ENCODE assay signal across 8 cellular contexts in genomic region chr18:59837586-59837985, GRCh38.
A peak's percentile ranks its signal among the peaks of the same experiment; 100 is the strongest.
DNase-seq lines count a peak whose midpoint lies in the region; ATAC-seq, FAIRE-seq and TF ChIP-seq lines count a peak whose summit lies in the region.

No MANE protein-coding gene starts in this region.

- DNase-seq in EL = peak; percentile 77
- peak; percentile 55 for DNase-seq in Jurkat, Clone E6-1 (ENCODE audit: low read depth, low spot score)
- DNase-seq in activated T-cell treated with anti-CD3 and anti-CD28 coated beads, Interleukin-2, amount 50 U/mL, for 48 hours = peak; percentile 45 to 54
- DNase-seq in foreskin fibroblast = peak in 1 of 2 donors; percentile 79
- peak in 2 of 6 donors; percentile 3 to 35 for DNase-seq in pancreas

- peak overlapping the region; percentile 85 for H2AFZ ChIP-seq in OCI-LY3 (ENCODE audit: low read depth, low read length)

- H3K9me3 ChIP-seq in OCI-LY3 (ENCODE audit: insufficient read depth, low read length) (no peaks in the 10 kb centered on the region), pancreas (no peaks in the 10 kb centered on the region)

- FAIRE-seq in pancreas (lab: Jason Lieb, UNC) = no peak

- no peaks in the 10 kb centered on the region for H3K79me2 ChIP-seq in OCI-LY3 (ENCODE audit: low read length)

- H3K27ac ChIP-seq in OCI-LY3 (ENCODE audit: low read length) (peak overlapping the region; percentile 33), pancreas (no peak overlapping the region)

- WGBS in pancreas, 2 donors = 16 to 18% methylated on average over 7 of the region's 7 CpGs

- peaks cover 53% of the 10 kb centered on the region for H3K4me1 ChIP-seq in OCI-LY3 (ENCODE audit: low read length)
- H3K4me1 ChIP-seq in pancreas = no peaks in the 10 kb centered on the region

- peak overlapping the region; percentile 28; the same call in 1 of the 2 replicates for H3K9ac ChIP-seq in OCI-LY3 (ENCODE audit: low read length)

- TF ChIP-seq CTCF in OCI-LY3 (IDR thresholded peaks at IDR 0.05; ENCODE audit: low read depth, low read length) = peak; percentile 100
- TF ChIP-seq CTCF in foreskin fibroblast (IDR thresholded peaks at IDR 0.05; ENCODE audit: low read depth, low read length) = peak; percentile 88
- TF ChIP-seq CTCF in pancreas (IDR thresholded peaks at IDR 0.05) = peak; percentile 63 to 87 (median 76)

- H3K36me3 ChIP-seq in OCI-LY3 (replicated peaks; ENCODE audit: low read depth, low read length) (no peaks in the 10 kb centered on the region), pancreas (no peaks in the 10 kb centered on the region)

- no peak overlapping the region for H3K4me3 ChIP-seq in Jurkat, Clone E6-1 (ENCODE audit: low read length)
- peak overlapping the region; percentile 37 for H3K4me3 ChIP-seq in OCI-LY3 (ENCODE audit: low read length)
- no peak overlapping the region for H3K4me3 ChIP-seq in foreskin fibroblast (ENCODE audit: low read depth in 1 of 2, low read length in 2 of 2)
- no peak overlapping the region for H3K4me3 ChIP-seq in pancreas

- H4K20me1 ChIP-seq in OCI-LY3 (ENCODE audit: insufficient read depth, low read length) = no peaks in the 10 kb centered on the region

- peak; percentile 44 for ATAC-seq in GM21529 (IDR thresholded peaks at IDR 0.05; ENCODE audit: unreplicated experiment)
- peak; percentile 53 to 84 (median 74) for ATAC-seq in pancreas
- no peak for ATAC-seq in HG03520 (IDR thresholded peaks at IDR 0.05; ENCODE audit: unreplicated experiment)

- peak overlapping the region; percentile 55 for H3K4me2 ChIP-seq in OCI-LY3 (ENCODE audit: low read length)

- H3K27me3 ChIP-seq in OCI-LY3 (ENCODE audit: low read depth, low read length) = peaks cover 20% of the 10 kb centered on the region
- H3K27me3 ChIP-seq in pancreas = peaks cover 0 to 8% (median 0%) of the 10 kb centered on the region in 4 donors

- intact Hi-C loops in pancreas (cut with DNase I) = no loop called here
